Comparison of ENCODE assay signal across 15 cellular contexts in the genomic region with DNA sequence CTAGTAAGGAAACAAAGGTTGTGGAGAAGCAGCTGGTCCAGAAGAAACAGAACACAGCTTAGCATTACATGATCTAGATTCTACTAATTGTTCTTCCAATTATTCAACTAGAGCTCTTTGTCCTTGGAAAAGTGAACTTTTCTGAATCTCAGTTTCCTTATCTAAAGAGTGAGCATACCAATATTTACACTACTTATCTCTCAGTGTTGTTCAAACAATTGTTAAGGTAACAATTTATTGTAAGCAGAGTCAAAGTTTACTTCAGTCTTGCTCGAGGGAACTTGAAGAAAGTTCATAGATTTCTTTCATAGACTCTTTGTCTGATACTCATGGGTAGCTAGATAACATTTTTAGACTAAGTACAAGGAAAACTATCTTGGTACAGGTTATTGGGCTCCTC.
"Had no signal": no experiment of that assay in that cellular context is flagged by ENCODE, and none has a peak within 500 bp of the region (broad histone marks: within the 10 kb centered on the region; RNA-seq: fewer than 3 reads in every experiment).

No MANE protein-coding gene starts in this region.

- ATAC-seq: gastrocnemius medialis; left cardiac atrium; naive thymus-derived CD8-positive, alpha-beta T cell; right cardiac atrium had no signal

- H3K27ac ChIP-seq: epithelial cell of prostate, esophagus muscularis mucosa, gastrocnemius medialis, neutrophil had no signal

- H3K9me3 ChIP-seq: esophagus muscularis mucosa, gastrocnemius medialis, neutrophil had no signal

- H3K4me1 ChIP-seq: esophagus muscularis mucosa, gastrocnemius medialis had no signal

- H3K27ac Mint-ChIP-seq: naive thymus-derived CD8-positive, alpha-beta T cell had no signal

- H3K4me3 Mint-ChIP-seq: naive thymus-derived CD8-positive, alpha-beta T cell had no signal

- H3K36me3 ChIP-seq: esophagus muscularis mucosa, gastrocnemius medialis, neutrophil had no signal

- H3K4me2 ChIP-seq: smooth muscle cell had no signal

- H3K27me3 ChIP-seq: gastrocnemius medialis, neutrophil had no signal

- H3K4me3 ChIP-seq: esophagus muscularis mucosa, gastrocnemius medialis, smooth muscle cell had no signal

- H3K4me1 Mint-ChIP-seq: naive thymus-derived CD8-positive, alpha-beta T cell had no signal

- DNase-seq: effector memory CD4-positive, alpha-beta T cell; gastrocnemius medialis; glutamatergic neuron; kidney; left cardiac atrium; mammary epithelial cell; naive thymus-derived CD8-positive, alpha-beta T cell; right cardiac atrium; stimulated activated CD4-positive, alpha-beta T cell treated with anti-CD3 and anti-CD28 coated beads, Interleukin-2, amount 100 ng/mL, for 48 hours; stimulated activated naive CD4-positive, alpha-beta T cell treated with Interleukin-2 at 50 U/mL for 16 hours; trophoblast cell had no signal
